In genomic region chr20:36633285-36633772, GRCh38 we compare ENCODE assay signal across 20 cellular contexts. TPM values are rescaled to one million over a fixed set of nuclear protein-coding genes. Genes with fewer than 3 reads are reported as not detected.
DNase-seq lines count a peak whose midpoint lies in the region; ATAC-seq and TF ChIP-seq lines count a peak whose summit lies in the region.
"Had no signal": no experiment of that assay in that cellular context is flagged by ENCODE, and none has a peak within 500 bp of the region (broad histone marks: within the 10 kb centered on the region; RNA-seq: fewer than 3 reads in every experiment).

No MANE protein-coding gene starts in this region.

- no peak overlapping the region for H3K4me3 ChIP-seq in CD8-positive, alpha-beta T cell (ENCODE audit: low read depth, low read length)
- H3K4me3 ChIP-seq in NB4 (ENCODE audit: low read depth, low read length) (no peak overlapping the region), right cardiac atrium (ENCODE audit: low read length) (no peak overlapping the region)
- H3K4me3 ChIP-seq in naive thymus-derived CD4-positive, alpha-beta T cell (ENCODE audit: low read length): no peak overlapping the region

- peak overlapping the region; percentile 52 for H3K27ac Mint-ChIP-seq in activated naive CD4-positive, alpha-beta T cell treated with anti-CD3 and anti-CD28 coated beads, Interleukin-2, amount 10 ng/mL, durations not matched to agents 7 days and 5 days
- peak overlapping the region; percentile 73 for H3K27ac Mint-ChIP-seq in CD8-positive, alpha-beta T cell
- peak overlapping the region in 7 of 9 donors; percentile 56 to 96 (median 92) for H3K27ac Mint-ChIP-seq in naive thymus-derived CD4-positive, alpha-beta T cell
- H3K27ac Mint-ChIP-seq: CD14-positive monocyte had no signal

- no peaks in the 10 kb centered on the region for H3K9me3 Mint-ChIP-seq in activated naive CD4-positive, alpha-beta T cell treated with anti-CD3 and anti-CD28 coated beads, Interleukin-2, amount 10 ng/mL, durations not matched to agents 7 days and 5 days
- no peaks in the 10 kb centered on the region for H3K9me3 Mint-ChIP-seq in CD8-positive, alpha-beta T cell
- H3K9me3 Mint-ChIP-seq in naive thymus-derived CD4-positive, alpha-beta T cell: no peaks in the 10 kb centered on the region

- no peak for TF ChIP-seq CTCF in CD8-positive, alpha-beta T cell (IDR thresholded peaks at IDR 0.05)
- TF ChIP-seq CTCF in NB4 (IDR thresholded peaks at IDR 0.05; ENCODE audit: low read depth, low read length) (no peak), GM20000 (IDR thresholded peaks at IDR 0.05; ENCODE audit: extremely low read depth, missing control alignments) (no peak)

- no peak for DNase-seq in activated naive CD4-positive, alpha-beta T cell treated with anti-CD3 and anti-CD28 coated beads, Interleukin-2, amount 10 ng/mL, durations not matched to agents 7 days and 5 days
- no peak for DNase-seq in activated naive CD4-positive, alpha-beta T cell (lab: John Stamatoyannopoulos, UW)
- DNase-seq in CD8-positive, alpha-beta T cell: no peak
- DNase-seq in NB4 (ENCODE audit: low read depth): peak; percentile 68
- DNase-seq in naive thymus-derived CD4-positive, alpha-beta T cell: no peak
- DNase-seq in GM20000 (ENCODE audit: low spot score): no peak
- DNase-seq in right cardiac atrium: no peak
- DNase-seq: ACHN; AML-193; DMS79; HCEC 1CT; KBM-7; MV-4-11; NCI-H1436; NCI-H2029; NCI-H2171; NCI-H446; NK-92 treated with Interleukin-12 subunit alpha and Interleukin-12 subunit beta, amount 100 ng/mL, for 24 hours; SHP77 had no signal

- no peaks in the 10 kb centered on the region for H3K9me3 ChIP-seq in CD8-positive, alpha-beta T cell (ENCODE audit: low read length)
- H3K9me3 ChIP-seq in naive thymus-derived CD4-positive, alpha-beta T cell (ENCODE audit: control insufficient read depth in 2 of 3, low read length in 3 of 3): no peaks in the 10 kb centered on the region
- H3K9me3 ChIP-seq in right cardiac atrium (ENCODE audit: control insufficient read depth, low read length): no peaks in the 10 kb centered on the region

- H3K4me1 ChIP-seq in CD8-positive, alpha-beta T cell (ENCODE audit: insufficient read depth, low read length): peaks cover 32% of the 10 kb centered on the region
- peaks cover 23 to 24% of the 10 kb centered on the region in 2 donors for H3K4me1 ChIP-seq in naive thymus-derived CD4-positive, alpha-beta T cell (ENCODE audit: control insufficient read depth in 2 of 2, insufficient read depth in 2 of 2, low read length in 2 of 2)
- H3K4me1 ChIP-seq in right cardiac atrium (ENCODE audit: control insufficient read depth, insufficient read depth, low read length): no peaks in the 10 kb centered on the region

- TF ChIP-seq POLR2A in NB4 (IDR thresholded peaks at IDR 0.05; ENCODE audit: extremely low read depth, insufficient read length): no peak

- no peaks in the 10 kb centered on the region for H3K27me3 ChIP-seq in CD8-positive, alpha-beta T cell (ENCODE audit: insufficient read depth, low read length)
- no peaks in the 10 kb centered on the region for H3K27me3 ChIP-seq in naive thymus-derived CD4-positive, alpha-beta T cell (ENCODE audit: control insufficient read depth in 2 of 2, insufficient read depth in 2 of 2, low read length in 2 of 2)
- H3K27me3 ChIP-seq in right cardiac atrium (ENCODE audit: control insufficient read depth, insufficient read depth): no peaks in the 10 kb centered on the region

- no peaks in the 10 kb centered on the region for H3K27me3 Mint-ChIP-seq in activated naive CD4-positive, alpha-beta T cell treated with anti-CD3 and anti-CD28 coated beads, Interleukin-2, amount 10 ng/mL, durations not matched to agents 7 days and 5 days
- H3K27me3 Mint-ChIP-seq in CD8-positive, alpha-beta T cell (ENCODE audit: low read depth): no peaks in the 10 kb centered on the region
- no peaks in the 10 kb centered on the region for H3K27me3 Mint-ChIP-seq in naive thymus-derived CD4-positive, alpha-beta T cell

- peaks cover 55% of the 10 kb centered on the region for H3K36me3 Mint-ChIP-seq in activated naive CD4-positive, alpha-beta T cell treated with anti-CD3 and anti-CD28 coated beads, Interleukin-2, amount 10 ng/mL, durations not matched to agents 7 days and 5 days
- peaks cover 74% of the 10 kb centered on the region for H3K36me3 Mint-ChIP-seq in CD8-positive, alpha-beta T cell
- H3K36me3 Mint-ChIP-seq in naive thymus-derived CD4-positive, alpha-beta T cell: peaks cover 10 to 47% (median 25%) of the 10 kb centered on the region in 5 donors

- POLR2A ChIA-PET in CD8-positive, alpha-beta T cell (lab: Charles Lee): interaction anchor here (10.0 kb wide), 1 partner anchor 10 kb away, joined by 73 read pairs; the partner anchor contains the start of gene SLA2
- POLR2A ChIA-PET in naive thymus-derived CD4-positive, alpha-beta T cell (lab: Charles Lee): interaction anchor here (6.7 kb wide), 1 partner anchor 10 kb away, joined by 74 read pairs; the partner anchor contains the start of gene SLA2

- 79% methylated on average over 9 of the region's 9 CpGs for WGBS in right cardiac atrium

- no peak overlapping the region for H3K27ac ChIP-seq in CD8-positive, alpha-beta T cell (ENCODE audit: low read depth, low read length)
- no peak overlapping the region for H3K27ac ChIP-seq in naive thymus-derived CD4-positive, alpha-beta T cell (ENCODE audit: low read depth, low read length)
- H3K27ac ChIP-seq in right cardiac atrium (ENCODE audit: low read length): no peak overlapping the region

- ATAC-seq in CD8-positive, alpha-beta T cell: no peak
- no peak for ATAC-seq in naive thymus-derived CD4-positive, alpha-beta T cell
- no peak for ATAC-seq in right cardiac atrium

- peaks cover 42% of the 10 kb centered on the region for H3K4me1 Mint-ChIP-seq in activated naive CD4-positive, alpha-beta T cell treated with anti-CD3 and anti-CD28 coated beads, Interleukin-2, amount 10 ng/mL, durations not matched to agents 7 days and 5 days
- H3K4me1 Mint-ChIP-seq in CD8-positive, alpha-beta T cell (ENCODE audit: low read depth): peaks cover 46% of the 10 kb centered on the region
- H3K4me1 Mint-ChIP-seq in naive thymus-derived CD4-positive, alpha-beta T cell: peaks cover 21 to 47% (median 38%) of the 10 kb centered on the region in 7 donors

- peaks cover 35% of the 10 kb centered on the region for H3K36me3 ChIP-seq in CD8-positive, alpha-beta T cell (ENCODE audit: insufficient read depth, low read length)
- peaks cover 1 to 75% (median 11%) of the 10 kb centered on the region in 3 experiments for H3K36me3 ChIP-seq in naive thymus-derived CD4-positive, alpha-beta T cell (ENCODE audit: control insufficient read depth in 2 of 3, insufficient read depth in 3 of 3, low read length in 3 of 3)

- intact Hi-C loops in CD8-positive, alpha-beta T cell (cut with DNase I, micrococcal nuclease): no loop called here
- intact Hi-C loops in naive thymus-derived CD4-positive, alpha-beta T cell (cut with micrococcal nuclease): no loop called here
- intact Hi-C loops in right cardiac atrium (cut with DNase I): no loop called here

- CTCF ChIA-PET in activated naive CD4-positive, alpha-beta T cell treated with anti-CD3 and anti-CD28 coated beads, Interleukin-2, amount 10 ng/mL, durations not matched to agents 7 days and 5 days (lab: Charles Lee): interaction anchor here (0.9 to 1.5 kb wide), 4 partner anchors 9 to 124 kb away, joined by 3 to 4 read pairs (median 3); partner anchors contain the start of gene RAB5IF
- CTCF ChIA-PET in CD8-positive, alpha-beta T cell (lab: Charles Lee): interaction anchor here (0.7 to 1.9 kb wide), 4 partner anchors 14 to 110 kb away, joined by 3 to 8 read pairs (median 4); no protein-coding TSS in a partner anchor
- CTCF ChIA-PET in naive thymus-derived CD4-positive, alpha-beta T cell (lab: Charles Lee): interaction anchor here (0.9 to 1.4 kb wide), 2 partner anchors 9 to 12 kb away, joined by 4 to 6 read pairs; partner anchors contain the start of gene SLA2

- H3K4me3 Mint-ChIP-seq in activated naive CD4-positive, alpha-beta T cell treated with anti-CD3 and anti-CD28 coated beads, Interleukin-2, amount 10 ng/mL, durations not matched to agents 7 days and 5 days: no peak overlapping the region
- H3K4me3 Mint-ChIP-seq in CD8-positive, alpha-beta T cell: no peak overlapping the region
- H3K4me3 Mint-ChIP-seq in naive thymus-derived CD4-positive, alpha-beta T cell: no peak overlapping the region
- H3K4me3 Mint-ChIP-seq: CD14-positive monocyte had no signal

RNA-seq across cellular contexts. Expression of gene SLA2, which starts 12.7 kb away (rescaled TPM):
- total RNA-seq in CD8-positive, alpha-beta T cell: 10 to 100 TPM; 58.5 to 60.3 TPM
- 10 to 100 TPM; 28.3 to 80.7 (median 29.7) TPM for total RNA-seq in naive thymus-derived CD4-positive, alpha-beta T cell
- 10 to 100 TPM; 11.0 to 13.7 TPM for polyA plus RNA-seq in naive thymus-derived CD4-positive, alpha-beta T cell
- under 1 TPM; 0.28 to 0.70 (median 0.61) TPM for total RNA-seq in right cardiac atrium
- polyA plus RNA-seq in right cardiac atrium: 0.20 TPM

RNA-seq across cellular contexts. Expression of gene RAB5IF, which starts 27.8 kb away (rescaled TPM):
- 100 to 1,000 TPM; 106 to 108 TPM for total RNA-seq in CD8-positive, alpha-beta T cell
- 100 to 1,000 TPM in 1 of 5 experiments, 10 to 100 TPM in 4; 47.9 to 100 (median 53.1) TPM for total RNA-seq in naive thymus-derived CD4-positive, alpha-beta T cell
- 100 to 1,000 TPM; 104 to 153 TPM for polyA plus RNA-seq in naive thymus-derived CD4-positive, alpha-beta T cell
- 10 to 100 TPM; 60.2 to 69.9 (median 62.9) TPM for total RNA-seq in right cardiac atrium
- polyA plus RNA-seq in right cardiac atrium: 74.3 TPM

RNA-seq across cellular contexts. Expression of gene TGIF2, which starts 59.9 kb away (rescaled TPM):
- 10 to 100 TPM; 50.4 to 51.1 TPM for total RNA-seq in CD8-positive, alpha-beta T cell
- total RNA-seq in naive thymus-derived CD4-positive, alpha-beta T cell: 10 to 100 TPM; 35.6 to 44.3 (median 40.7) TPM
- polyA plus RNA-seq in naive thymus-derived CD4-positive, alpha-beta T cell: 10 to 100 TPM; 32.1 to 37.7 TPM
- 10 to 100 TPM in 2 of 4 donors, 1 to 10 TPM in 2; 9.9 to 13.4 (median 10.1) TPM for total RNA-seq in right cardiac atrium
- 4.9 TPM for polyA plus RNA-seq in right cardiac atrium

Comparison
In these comparisons a context has a peak if more than half of its experiments do, and no peak if none do; other contexts are left out.
1. RNA of gene SLA2, which starts 12.7 kb away (total RNA-seq): 58.5 to 60.3 TPM in CD8-positive, alpha-beta T cell and 28.3 to 80.7 TPM in naive thymus-derived CD4-positive, alpha-beta T cell; 0.28 to 0.70 TPM in right cardiac atrium; every median in the first group is over 10 times any median in the second.
2. Peak in every context shown above with its lines, with median percentiles within 50 percentile points of each other: H3K27ac Mint-ChIP-seq.